8 cellular contexts compared by ENCODE assay signal in genomic region chr11:66510990-66511339, GRCh38. TPM values are rescaled to one million over a fixed set of nuclear protein-coding genes. Genes with fewer than 3 reads are reported as not detected.
DNase-seq lines count a peak whose midpoint lies in the region; ATAC-seq, FAIRE-seq and TF ChIP-seq lines count a peak whose summit lies in the region.

No MANE protein-coding gene starts in this region.

- peak overlapping the region; percentile 96 for H2AFZ ChIP-seq in PC-9

- peaks cover 3% of the 10 kb centered on the region; the same call in 1 of the 2 replicates for H3F3A ChIP-seq in PC-9 (ENCODE audit: insufficient read depth, low read depth)

- FAIRE-seq in pancreas (lab: Jason Lieb, UNC) = no peak

- peak; percentile 38 for DNase-seq in COLO829 (ENCODE audit: low spot score)
- DNase-seq in PC-9 = no peak
- DNase-seq in esophagus squamous epithelium (lab: John Stamatoyannopoulos, UW) = no peak
- DNase-seq in pancreas = no peak
- no peak for DNase-seq in NOMO-1 treated with DMSO at 0.1 percent for 48 hours (lab: John Stamatoyannopoulos, UW; ENCODE audit: unreplicated experiment)
- DNase-seq in GOT3 (lab: John Stamatoyannopoulos, UW) = no peak
- DNase-seq in posterior vena cava (ENCODE audit: low spot score) = no peak
- DNase-seq in DMS 273 (lab: John Stamatoyannopoulos, UW; ENCODE audit: unreplicated experiment) = no peak

- H3K27ac ChIP-seq in PC-9 (no peak overlapping the region), esophagus squamous epithelium (peak overlapping the region in 3 of 4 donors; percentile 44 to 72 (median 63)), pancreas (no peak overlapping the region)

- H3K27me3 ChIP-seq in PC-9 (ENCODE audit: insufficient read depth, low read depth) (no peaks in the 10 kb centered on the region), esophagus squamous epithelium (no peaks in the 10 kb centered on the region), pancreas (no peaks in the 10 kb centered on the region)

- intact Hi-C loops in PC-9 (cut with micrococcal nuclease; ENCODE audit: unreplicated experiment) (loop anchor here (1.0 kb wide), 1 partner anchor 31 kb away; the partner anchor contains the start of gene DPP3), esophagus squamous epithelium (cut with DNase I) (no loop called here), pancreas (cut with DNase I) (no loop called here), posterior vena cava (cut with DNase I) (no loop called here)

- POLR2A ChIA-PET in PC-9 (lab: Charles Lee; ENCODE audit: unreplicated experiment) = interaction anchor here (0.6 kb wide), 1 partner anchor 20 kb away, joined by 4 read pairs; no protein-coding TSS in a partner anchor

- H3K4me1 ChIP-seq in PC-9 (replicated peaks; ENCODE audit: insufficient read depth) (peaks cover 11% of the 10 kb centered on the region), esophagus squamous epithelium (peaks cover 0 to 20% (median 12%) of the 10 kb centered on the region in 3 donors), pancreas (peaks cover 0 to 13% (median 6%) of the 10 kb centered on the region in 3 donors)

- TF ChIP-seq POLR2A in esophagus squamous epithelium (IDR thresholded peaks at IDR 0.05) = no peak

- TSS peak; percentile 64 for BruUV-seq in PC-9 (replicated peaks; lab: Mats Ljungman, UMichigan)

- H3K9me2 ChIP-seq in PC-9 (ENCODE audit: insufficient read depth) = no peaks in the 10 kb centered on the region

- ATAC-seq in pancreas = peak in 1 of 4 donors; percentile 32

- no peaks in the 10 kb centered on the region for H3K9me3 ChIP-seq in PC-9 (ENCODE audit: insufficient read depth, low read depth)
- no peaks in the 10 kb centered on the region for H3K9me3 ChIP-seq in esophagus squamous epithelium
- H3K9me3 ChIP-seq in pancreas = no peaks in the 10 kb centered on the region

- CTCF ChIA-PET in PC-9 (lab: Charles Lee) = interaction anchor here (1.1 kb wide), 1 partner anchor 167 kb away, joined by 16 read pairs; the partner anchor contains the start of gene RBM4B

- H3K36me3 ChIP-seq in PC-9 (ENCODE audit: low read depth) (peaks cover 13% of the 10 kb centered on the region; the same call in 1 of the 2 replicates), esophagus squamous epithelium (peaks cover 0 to 53% (median 0%) of the 10 kb centered on the region in 3 donors), pancreas (no peaks in the 10 kb centered on the region)

- 10 to 14% methylated on average over 2 to 5 of the region's 5 CpGs for WGBS in esophagus squamous epithelium, 2 donors
- 4% methylated on average over 5 of the region's 5 CpGs for WGBS in pancreas, 2 donors

- H3K4me2 ChIP-seq in PC-9 = peak overlapping the region; percentile 98

- peak overlapping the region; percentile 93 for H3K4me3 ChIP-seq in PC-9
- peak overlapping the region; percentile 60 to 74 (median 70) for H3K4me3 ChIP-seq in esophagus squamous epithelium
- H3K4me3 ChIP-seq in pancreas = peak overlapping the region; percentile 59 to 95 (median 80)

- H3K79me2 ChIP-seq in PC-9 (ENCODE audit: low read depth) = peaks cover 18% of the 10 kb centered on the region

- no peaks in the 10 kb centered on the region for H4K20me1 ChIP-seq in PC-9 (ENCODE audit: insufficient read depth)

- TF ChIP-seq CTCF in PC-9 (conservative IDR thresholded peaks at IDR 0.05) = no peak
- TF ChIP-seq CTCF in esophagus squamous epithelium (IDR thresholded peaks at IDR 0.05) = no peak
- TF ChIP-seq CTCF in pancreas (IDR thresholded peaks at IDR 0.05) = no peak

RNA-seq across cellular contexts. Expression of gene BBS1, which starts 0.5 kb away (rescaled TPM):
- total RNA-seq in PC-9 (2021) (56.1 and 63.4 TPM in 2 replicates), esophagus squamous epithelium (10 to 100 TPM in 3 of 4 donors, 1 to 10 TPM in 1; 9.7 to 45.8 (median 17.1) TPM), pancreas (10 to 100 TPM; 19.1 to 29.6 (median 21.5) TPM), posterior vena cava (10 to 100 TPM; 23.4 to 31.1 TPM)
- 10 to 100 TPM; 22.0 to 31.9 TPM for polyA plus RNA-seq in pancreas

RNA-seq across cellular contexts. Expression of gene DPP3, which starts 30.7 kb away (rescaled TPM):
- total RNA-seq in PC-9 (2021) = 76.2 and 80.0 TPM in 2 replicates
- total RNA-seq in esophagus squamous epithelium = 10 to 100 TPM; 24.6 to 49.2 (median 43.5) TPM
- 10 to 100 TPM in 4 of 6 donors, 1 to 10 TPM in 2; 8.5 to 27.0 (median 20.2) TPM for total RNA-seq in pancreas
- polyA plus RNA-seq in pancreas = 10 to 100 TPM; 22.8 to 24.7 TPM
- total RNA-seq in posterior vena cava = 10 to 100 TPM; 27.1 to 29.4 TPM

RNA-seq across cellular contexts. Expression of gene ZDHHC24, which starts 34.9 kb away (rescaled TPM):
- total RNA-seq in PC-9 (2021) (19.4 and 28.7 TPM in 2 replicates), esophagus squamous epithelium (10 to 100 TPM in 1 of 4 donors, 1 to 10 TPM in 3; 8.0 to 10.7 (median 9.5) TPM), pancreas (10 to 100 TPM in 2 of 6 donors, 1 to 10 TPM in 4; 7.0 to 11.4 (median 8.3) TPM), posterior vena cava (1 to 10 TPM; 9.0 TPM)
- polyA plus RNA-seq in pancreas = 1 to 10 TPM; 7.0 to 7.5 TPM

RNA-seq across cellular contexts. Expression of gene ACTN3, which starts 35.7 kb away (rescaled TPM):
- not detected in 2 replicates for total RNA-seq in PC-9 (2021)
- not detected for total RNA-seq in esophagus squamous epithelium
- total RNA-seq in pancreas = under 1 TPM in 1 of 6 donors, not detected in 5; 0.15 TPM
- under 1 TPM in 1 of 2 donors, not detected in 1; 0.05 TPM for polyA plus RNA-seq in pancreas
- total RNA-seq in posterior vena cava = under 1 TPM; 0.14 to 0.51 TPM

RNA-seq across cellular contexts. Expression of gene PELI3, which starts 44.3 kb away (rescaled TPM):
- total RNA-seq in PC-9 (2021) (14.0 and 18.0 TPM in 2 replicates), esophagus squamous epithelium (10 to 100 TPM in 1 of 4 donors, 1 to 10 TPM in 3; 6.3 to 17.2 (median 8.8) TPM), pancreas (1 to 10 TPM; 3.0 to 9.6 (median 6.4) TPM), posterior vena cava (10 to 100 TPM; 12.4 to 13.0 TPM)
- polyA plus RNA-seq in pancreas = 10 to 100 TPM; 14.7 to 19.9 TPM

Comparison
In these comparisons a context has a peak if more than half of its experiments do, and no peak if none do; other contexts are left out.
1. H3K27ac ChIP-seq: peak in esophagus squamous epithelium (3 of 4); none in PC-9 (single experiment) and pancreas (0 of 4).
2. Peak in every context shown above with its lines, with median percentiles within 50 percentile points of each other: H3K4me3 ChIP-seq.